ENCODE assay signal across 36 cellular contexts in genomic region chr12:56479625-56480024, GRCh38. TPM values are rescaled to one million over a fixed set of nuclear protein-coding genes. Genes with fewer than 3 reads are reported as not detected.
"Had no signal": no experiment of that assay in that cellular context is flagged by ENCODE, and none has a peak within 500 bp of the region (broad histone marks: within the 10 kb centered on the region; RNA-seq: fewer than 3 reads in every experiment).

No MANE protein-coding gene starts in this region.

- H3K27ac ChIP-seq: adrenal gland, brain microvascular endothelial cell, breast epithelium, VCaP had no signal

- FAIRE-seq: astrocyte, TTC549 had no signal

- H3K9me3 ChIP-seq: adrenal gland, body of pancreas, breast epithelium had no signal

- DNase-seq: activated B cell treated with CpG ODN at 0.5 μM for 24 hours; activated CD4-positive, alpha-beta memory T cell treated with anti-CD3 and anti-CD28 coated beads for 36 hours; activated CD4-positive, alpha-beta T cell treated with anti-CD3 and anti-CD28 coated beads for 4 hours; activated CD4-positive, alpha-beta T cell treated with anti-CD3 and anti-CD28 coated beads, Interleukin-2, amount 10 ng/mL, durations not matched to agents 24 days and 14 days; activated CD4-positive, alpha-beta T cell treated with anti-CD3 and anti-CD28 coated beads, Interleukin-2, amount 50 U/mL, for 1 hour; activated CD4-positive, alpha-beta T cell treated with anti-CD3 and anti-CD28 coated beads, Interleukin-2, amount 50 U/mL, for 4 hours; activated CD4-positive, CD25-positive, alpha-beta regulatory T cell treated with anti-CD3 and anti-CD28 coated beads, Interleukin-2, amount 50 U/mL, for 72 hours; activated CD8-positive, alpha-beta memory T cell treated with anti-CD3 and anti-CD28 coated beads, Interleukin-2, amount 50 U/mL, for 4 hours; activated CD8-positive, alpha-beta T cell treated with anti-CD3 and anti-CD28 coated beads for 36 hours; activated effector memory CD4-positive, alpha-beta T cell treated with anti-CD3 and anti-CD28 coated beads, Interleukin-2, amount 50 U/mL, for 16 hours; activated gamma-delta T cell treated with Interleukin-2 at 50 U/mL for 16 hours; activated naive CD4-positive, alpha-beta T cell; activated naive CD4-positive, alpha-beta T cell treated with anti-CD3 and anti-CD28 coated beads for 36 hours; activated naive CD4-positive, alpha-beta T cell treated with anti-CD3 and anti-CD28 coated beads, Interleukin-2, amount 50 U/mL, for 16 hours; activated naive CD8-positive, alpha-beta T cell treated with anti-CD3 and anti-CD28 coated beads for 36 hours; activated T-cell treated with anti-CD3 and anti-CD28 coated beads for 4 hours; activated T-cell treated with anti-CD3 and anti-CD28 coated beads, Interleukin-2, amount 50 U/mL, for 1 hour; activated T-cell treated with anti-CD3 and anti-CD28 coated beads, Interleukin-2, amount 50 U/mL, for 4 hours; activated T-cell treated with anti-CD3 and anti-CD28 coated beads, Interleukin-2, amount 50 U/mL, for 72 hours; adrenal gland; amniotic stem cell; aorta; body of pancreas; brain microvascular endothelial cell; central memory CD4-positive, alpha-beta T cell; T-helper 1 cell; T-helper 2 cell; T-helper 9 cell had no signal

- ATAC-seq: activated CD8-positive, alpha-beta T cell treated with anti-CD3 and anti-CD28 coated beads for 36 hours; activated naive CD4-positive, alpha-beta T cell treated with anti-CD3 and anti-CD28 coated beads, Interleukin-2, amount 50 U/mL, for 72 hours; activated T-cell treated with anti-CD3 and anti-CD28 coated beads, Interleukin-2, amount 50 U/mL, for 4 hours; activated T-cell treated with anti-CD3 and anti-CD28 coated beads, Interleukin-2, amount 50 U/mL, for 72 hours; activated T-helper 17 cell treated with anti-CD3 and anti-CD28 coated beads, Interleukin-2, amount 50 U/mL, for 72 hours; body of pancreas had no signal

- H3K4me3 ChIP-seq: adrenal gland, body of pancreas, breast epithelium had no signal

- H3K4me1 ChIP-seq: adrenal gland, breast epithelium had no signal

- H3K27me3 ChIP-seq: adrenal gland, body of pancreas, brain microvascular endothelial cell, breast epithelium had no signal

- H3K36me3 ChIP-seq: adrenal gland, brain microvascular endothelial cell, breast epithelium had no signal

RNA-seq across cellular contexts. Expression of gene MIP, which starts 25.2 kb away (rescaled TPM):
- total RNA-seq: activated B cell treated with CpG ODN at 0.5 μM for 24 hours; activated CD4-positive, alpha-beta memory T cell treated with anti-CD3 and anti-CD28 coated beads for 36 hours; activated CD4-positive, alpha-beta T cell treated with anti-CD3 and anti-CD28 coated beads, Interleukin-2, amount 10 ng/mL, durations not matched to agents 24 days and 14 days; activated CD8-positive, alpha-beta memory T cell treated with anti-CD3 and anti-CD28 coated beads for 36 hours; activated CD8-positive, alpha-beta T cell treated with anti-CD3 and anti-CD28 coated beads for 36 hours; activated naive CD4-positive, alpha-beta T cell treated with anti-CD3 and anti-CD28 coated beads for 36 hours; activated naive CD4-positive, alpha-beta T cell treated with anti-CD3 and anti-CD28 coated beads, Interleukin-2, amount 50 U/mL, for 72 hours; activated naive CD8-positive, alpha-beta T cell treated with anti-CD3 and anti-CD28 coated beads for 36 hours; activated T-cell treated with anti-CD3 and anti-CD28 coated beads, Interleukin-2, amount 50 U/mL, for 72 hours; activated T-helper 1 cell treated with anti-CD3 and anti-CD28 coated beads, Interleukin-12 subunit alpha, Interleukin-12 subunit beta, Interleukin-2, Interleukin-4 antibody, amounts not matched to agents 30 ng/mL and 10 ng/mL and 1 ng/mL, durations not matched to agents 14 hours and 24 hours and 36 hours; activated T-helper 17 cell treated with anti-CD3 and anti-CD28 coated beads, Interleukin-2, amount 50 U/mL, for 72 hours; aorta; astrocyte; body of pancreas; breast epithelium had no signal
- polyA plus RNA-seq: aorta had no signal
